9 cellular contexts compared by ENCODE assay signal in the genomic region with DNA sequence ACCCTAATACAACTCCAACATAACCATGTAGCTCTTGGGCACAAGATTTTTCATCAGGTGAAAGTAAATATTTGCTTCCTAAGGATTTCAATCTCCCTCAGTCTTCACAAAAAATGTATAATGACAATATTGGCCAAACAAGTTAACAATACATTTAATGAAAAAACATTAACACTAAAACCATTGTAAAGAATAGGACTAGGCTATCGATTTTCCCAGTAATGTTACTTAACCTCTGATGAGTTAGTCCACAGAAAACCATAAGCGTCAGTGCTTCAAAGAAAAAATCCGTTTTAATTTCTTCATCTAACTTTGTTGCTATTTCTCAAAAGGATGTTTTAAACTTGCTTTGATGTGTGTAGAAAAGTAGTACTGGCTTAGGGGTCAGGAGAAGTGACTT. TPM values are rescaled to one million over a fixed set of nuclear protein-coding genes. Genes with fewer than 3 reads are reported as not detected.
DNase-seq lines count a peak whose midpoint lies in the region; ATAC-seq and TF ChIP-seq lines count a peak whose summit lies in the region.
"Had no signal": no experiment of that assay in that cellular context is flagged by ENCODE, and none has a peak within 500 bp of the region (broad histone marks: within the 10 kb centered on the region; RNA-seq: fewer than 3 reads in every experiment).

No MANE protein-coding gene starts in this region.

- POLR2A ChIA-PET in Panc1 (lab: Charles Lee), result no interaction called here

- DNase-seq in GM06990 (ENCODE audit: extremely low read depth, insufficient read length) (no peak), Panc1 (ENCODE audit: low read depth, low spot score) (no peak), epithelial cell of proximal tubule (ENCODE audit: low read depth) (no peak), trophoblast cell (no peak), dedifferentiated amniotic fluid mesenchymal stem cell (ENCODE audit: extremely low spot score) (no peak), anterior cingulate cortex (lab: John Stamatoyannopoulos, UW) (no peak), HK-2 (ENCODE audit: unreplicated experiment) (no peak), brain microvascular endothelial cell (no peak)
- DNase-seq: activated CD4-positive, CD25-positive, alpha-beta regulatory T cell had no signal

- peaks cover 10% of the 10 kb centered on the region for H3K4me1 ChIP-seq in Panc1 (ENCODE audit: control insufficient read depth, insufficient read depth, low read length)
- H3K4me1 ChIP-seq in trophoblast cell (ENCODE audit: control insufficient read depth in 1 of 2, insufficient read depth in 2 of 2, low read length in 2 of 2), result no peaks in the 10 kb centered on the region

- H3K27me3 ChIP-seq in GM06990 (replicated peaks; ENCODE audit: control insufficient read depth, insufficient read depth, low read length) (no peaks in the 10 kb centered on the region), Panc1 (ENCODE audit: control insufficient read depth, insufficient read depth, low read length) (no peaks in the 10 kb centered on the region), trophoblast cell (ENCODE audit: insufficient read depth, low read length) (no peaks in the 10 kb centered on the region), brain microvascular endothelial cell (replicated peaks) (no peaks in the 10 kb centered on the region)

- H2BK5ac ChIP-seq in trophoblast cell (ENCODE audit: low read depth, low read length, poor library complexity), result no peak overlapping the region

- no peak overlapping the region for H4K8ac ChIP-seq in trophoblast cell (ENCODE audit: low read depth, low read length)

- no peaks in the 10 kb centered on the region for H3K9me3 ChIP-seq in Panc1 (ENCODE audit: control insufficient read depth, insufficient read depth, low read depth, low read length)
- no peaks in the 10 kb centered on the region for H3K9me3 ChIP-seq in trophoblast cell (ENCODE audit: insufficient read depth, low read depth, low read length)

- H3K79me2 ChIP-seq in trophoblast cell (ENCODE audit: control insufficient read depth, insufficient read depth, low read length, poor library complexity), result peaks cover 6% of the 10 kb centered on the region

- no peak overlapping the region for H4K91ac ChIP-seq in trophoblast cell (ENCODE audit: low read depth, low read length)

- no peak overlapping the region for H2AK5ac ChIP-seq in trophoblast cell (ENCODE audit: low read length)

- BruUV-seq in Panc1 (replicated peaks; lab: Mats Ljungman, UMichigan), result no TSS peak

- peak overlapping the region; percentile 96 for H3K4ac ChIP-seq in trophoblast cell (ENCODE audit: low read depth, low read length)

- CTCF ChIA-PET in Panc1 (lab: Charles Lee), result no interaction called here

- no peak for ATAC-seq in Panc1

- no peak overlapping the region for H3K18ac ChIP-seq in trophoblast cell (ENCODE audit: low read length)

- no peak overlapping the region for H2BK120ac ChIP-seq in trophoblast cell (ENCODE audit: insufficient read depth, low read length, poor library complexity)

- intact Hi-C loops in Panc1 (cut with micrococcal nuclease; ENCODE audit: unreplicated experiment), result loop anchor here (10.0 kb wide), 1 partner anchor 82 kb away; no protein-coding TSS in a partner anchor

- no peak overlapping the region for H2BK12ac ChIP-seq in trophoblast cell (ENCODE audit: low read length)

- peaks cover 9% of the 10 kb centered on the region for H3K79me1 ChIP-seq in trophoblast cell (ENCODE audit: low read length)

- peak overlapping the region; percentile 95 for H3K27ac ChIP-seq in Panc1 (ENCODE audit: low read length)
- no peak overlapping the region for H3K27ac ChIP-seq in trophoblast cell (ENCODE audit: low read depth, low read length)
- no peak overlapping the region for H3K27ac ChIP-seq in brain microvascular endothelial cell

- H3K4me2 ChIP-seq in trophoblast cell (ENCODE audit: low read length), result no peak overlapping the region

- H3K36me3 ChIP-seq in GM06990 (ENCODE audit: control insufficient read depth, insufficient read depth, low read length) (no peaks in the 10 kb centered on the region), Panc1 (ENCODE audit: control insufficient read depth, insufficient read depth, low read length) (0 out of 2 replicates have a peak, but pooled peaks cover 3% of the 10 kb centered on the region), trophoblast cell (ENCODE audit: control insufficient read depth in 1 of 2, insufficient read depth in 2 of 2, low read length in 2 of 2) (peaks cover under 1 to 4% of the 10 kb centered on the region in 2 experiments), brain microvascular endothelial cell (replicated peaks) (no peaks in the 10 kb centered on the region)

- no peak overlapping the region for H3K9ac ChIP-seq in trophoblast cell (ENCODE audit: low read length)

- no peak overlapping the region for H3K23ac ChIP-seq in trophoblast cell (ENCODE audit: low read length)

- no peak overlapping the region for H2AFZ ChIP-seq in trophoblast cell (ENCODE audit: insufficient read depth, low read length, poor library complexity)

- in situ Hi-C loops in Panc1 (cut with HindIII; ENCODE audit: low pct_unique_long_range_greater_than_20kb, low sequenced_read_pairs) (no loop called here), brain microvascular endothelial cell (cut with HindIII; ENCODE audit: low pct_ligation_motif_present, low sequenced_read_pairs) (no loop called here)

- H3K14ac ChIP-seq in trophoblast cell (ENCODE audit: low read length), result no peak overlapping the region

- no peak for TF ChIP-seq CTCF in GM06990 (IDR thresholded peaks at IDR 0.05; ENCODE audit: insufficient read depth, low read length, poor library complexity, severe bottlenecking)
- no peak for TF ChIP-seq CTCF in Panc1 (IDR thresholded peaks at IDR 0.05)
- TF ChIP-seq CTCF in epithelial cell of proximal tubule (conservative IDR thresholded peaks at IDR 0.05; ENCODE audit: low read depth, low read length), result no peak
- TF ChIP-seq CTCF in brain microvascular endothelial cell (IDR thresholded peaks at IDR 0.05; ENCODE audit: low read depth, low read length, missing control alignments), result no peak

- H4K12ac ChIP-seq in trophoblast cell (ENCODE audit: low read depth, low read length), result no peak overlapping the region

- H3K4me3 ChIP-seq in GM06990 (replicated peaks; ENCODE audit: low read depth, low read length) (peak overlapping the region; percentile 78), Panc1 (ENCODE audit: low read depth in 2 of 2, low read length in 2 of 2) (peak overlapping the region; percentile 65 to 80), epithelial cell of proximal tubule (ENCODE audit: low read depth, low read length) (peak overlapping the region; percentile 88), trophoblast cell (ENCODE audit: low read depth, low read length) (no peak overlapping the region), brain microvascular endothelial cell (ENCODE audit: low read depth, low read length) (no peak overlapping the region)

- WGBS in trophoblast cell (ENCODE audit: extremely low coverage, insufficient coverage, insufficient read length), result no CpG with 5 or more reads among the region's 3 CpGs

RNA-seq across cellular contexts. Expression of gene ZNF33B, which starts 1.2 kb away (rescaled TPM):
- total RNA-seq in Panc1 (2021; ENCODE audit: unreplicated experiment) (25.1 TPM), epithelial cell of proximal tubule (6.9 and 13.0 TPM in 2 replicates)
- 6.2 TPM for polyA plus RNA-seq in Panc1 (2012; ENCODE audit: insufficient read length)
- 8.7 and 10.6 TPM in 2 replicates for polyA plus RNA-seq in trophoblast cell (2013)

Comparison
In these comparisons a context has a peak if more than half of its experiments do, and no peak if none do; other contexts are left out.
1. H3K4me3 ChIP-seq: peak in GM06990 (single experiment), Panc1 (2 of 2) and epithelial cell of proximal tubule (single experiment); none in trophoblast cell (single experiment) and brain microvascular endothelial cell (single experiment).